Comparison of ENCODE assay signal across 19 cellular contexts in genomic region chr2:241639385-241639784, GRCh38. TPM values are rescaled to one million over a fixed set of nuclear protein-coding genes. Genes with fewer than 3 reads are reported as not detected.
A peak's percentile ranks its signal among the peaks of the same experiment; 100 is the strongest.
DNase-seq lines count a peak whose midpoint lies in the region; ATAC-seq and TF ChIP-seq lines count a peak whose summit lies in the region.
"Had no signal": no experiment of that assay in that cellular context is flagged by ENCODE, and none has a peak within 500 bp of the region (broad histone marks: within the 10 kb centered on the region; RNA-seq: fewer than 3 reads in every experiment).

No MANE protein-coding gene starts in this region.

- H3K27ac Mint-ChIP-seq in immature natural killer cell = peak overlapping the region in 2 of 6 donors; percentile 40 to 45

- H3K4me1 ChIP-seq in left ventricle myocardium inferior (peaks cover 72% of the 10 kb centered on the region), PC-9 (replicated peaks; ENCODE audit: insufficient read depth) (peaks cover 25% of the 10 kb centered on the region), gastrocnemius medialis (peaks cover 41 to 49% of the 10 kb centered on the region in 2 donors)
- H3K4me1 ChIP-seq: foreskin keratinocyte had no signal

- H3K36me3 ChIP-seq in left ventricle myocardium inferior = peaks cover 7% of the 10 kb centered on the region
- no peaks in the 10 kb centered on the region for H3K36me3 ChIP-seq in PC-9 (ENCODE audit: low read depth)
- H3K36me3 ChIP-seq in gastrocnemius medialis = peaks cover 0 to 9% of the 10 kb centered on the region in 2 donors

- H3K27ac ChIP-seq in left ventricle myocardium inferior (replicated peaks) (no peak overlapping the region), PC-9 (no peak overlapping the region), gastrocnemius medialis (no peak overlapping the region)
- H3K27ac ChIP-seq: dorsolateral prefrontal cortex, foreskin keratinocyte had no signal

- H3K36me3 Mint-ChIP-seq in immature natural killer cell = no peaks in the 10 kb centered on the region

- H3K4me3 ChIP-seq in left ventricle myocardium inferior (peak overlapping the region; percentile 88), PC-9 (0 out of 2 replicates have a peak overlapping the region, but pooled peaks have one; percentile 92), gastrocnemius medialis (peak overlapping the region in 1 of 4 donors; percentile 73)

- no peak for TF ChIP-seq CTCF in left ventricle myocardium inferior (IDR thresholded peaks at IDR 0.05; ENCODE audit: borderline replicate concordance)
- no peak for TF ChIP-seq CTCF in PC-9 (conservative IDR thresholded peaks at IDR 0.05)
- TF ChIP-seq CTCF in gastrocnemius medialis (IDR thresholded peaks at IDR 0.05 in 4 of 5, conservative IDR thresholded peaks at IDR 0.05 in 1 of 5) = no peak

- peaks cover 56% of the 10 kb centered on the region for H4K20me1 ChIP-seq in PC-9 (ENCODE audit: insufficient read depth)

- CTCF ChIA-PET in PC-9 (lab: Charles Lee) = no interaction called here

- H3K9me2 ChIP-seq in PC-9 (ENCODE audit: insufficient read depth) = no peaks in the 10 kb centered on the region

- peaks cover 2 to 6% (median 5%) of the 10 kb centered on the region in 3 donors for H3K27me3 Mint-ChIP-seq in immature natural killer cell (ENCODE audit: low read depth in 3 of 3)
- H3K27me3 Mint-ChIP-seq: stimulated activated naive B cell treated with anti-CD40 and anti-IgM and Interleukin-4, amounts not matched to agents 10 μg/mL and 1 μg/mL and 100 μg/mL, for 72 hours had no signal

- intact Hi-C loops in left ventricle myocardium inferior (cut with micrococcal nuclease) (no loop called here), cardiac septum (cut with DNase I) (loop anchor here (5.0 kb wide), 2 partner anchors 132 to 282 kb away; partner anchors contain the start of genes FARP2 and STK25), PC-9 (cut with micrococcal nuclease; ENCODE audit: unreplicated experiment) (loop anchor here (10.0 kb wide), 1 partner anchor 365 kb away; no protein-coding TSS in a partner anchor), gastrocnemius medialis (cut with DNase I; ENCODE audit: low total_unique reads) (loop anchor here (10.0 kb wide), 2 partner anchors 285 to 1055 kb away; partner anchors contain the start of genes CAPN10 and FARP2)

- H3K27me3 ChIP-seq in left ventricle myocardium inferior (ENCODE audit: low read depth) = no peaks in the 10 kb centered on the region
- H3K27me3 ChIP-seq in PC-9 (ENCODE audit: insufficient read depth, low read depth) = no peaks in the 10 kb centered on the region
- no peaks in the 10 kb centered on the region for H3K27me3 ChIP-seq in gastrocnemius medialis
- H3K27me3 ChIP-seq: dorsolateral prefrontal cortex, foreskin keratinocyte had no signal

- no peaks in the 10 kb centered on the region for H3F3A ChIP-seq in PC-9 (ENCODE audit: insufficient read depth, low read depth)

- DNase-seq in left ventricle myocardium inferior (no peak), cardiac septum (ENCODE audit: low spot score) (no peak), PC-9 (no peak), immature natural killer cell (no peak), MV-4-11 (lab: John Stamatoyannopoulos, UW) (no peak), cerebellar cortex (ENCODE audit: low spot score) (no peak), gastrocnemius medialis (no peak), occipital lobe (lab: John Stamatoyannopoulos, UW) (no peak)
- DNase-seq: activated CD4-positive, alpha-beta T cell treated with anti-CD3 and anti-CD28 coated beads, Interleukin-2, amount 50 U/mL, for 1 hour; amniotic stem cell; C1 segment of cervical spinal cord; dorsolateral prefrontal cortex; foreskin keratinocyte; GOT3; NCI-H446; stimulated activated CD4-positive, alpha-beta T cell treated with anti-CD3 and anti-CD28 coated beads, Interleukin-4, amount 100 ng/mL, for 24 hours; stimulated activated naive B cell treated with anti-CD40 and anti-IgM and Interleukin-4, amounts not matched to agents 10 μg/mL and 1 μg/mL and 100 μg/mL, for 72 hours had no signal

- in situ Hi-C loops in gastrocnemius medialis (cut with MboI; ENCODE audit: low sequenced_read_pairs in 4 of 4) = no loop called here

- peaks cover 49 to 56% of the 10 kb centered on the region in 2 donors for H3K4me1 Mint-ChIP-seq in immature natural killer cell

- TF ChIP-seq POLR2A in gastrocnemius medialis (IDR thresholded peaks at IDR 0.05) = no peak

- 0 out of 2 replicates have a peak overlapping the region, but pooled peaks have one; percentile 79 for H3K4me2 ChIP-seq in PC-9

- peaks cover 86% of the 10 kb centered on the region for H3K79me2 ChIP-seq in PC-9 (ENCODE audit: low read depth)

- BruUV-seq in PC-9 (replicated peaks; lab: Mats Ljungman, UMichigan) = no TSS peak

- H3K4me3 Mint-ChIP-seq in immature natural killer cell = peak overlapping the region in 4 of 5 donors; percentile 18 to 90 (median 42)

- no peaks in the 10 kb centered on the region for H3K9me3 Mint-ChIP-seq in immature natural killer cell
- H3K9me3 Mint-ChIP-seq: mesothelial cell of epicardium had no signal

- no peak for ATAC-seq in gastrocnemius medialis
- ATAC-seq: foreskin keratinocyte; Panc1; stimulated activated naive B cell treated with anti-CD40 and anti-IgM and Interleukin-4, amounts not matched to agents 10 μg/mL and 1 μg/mL and 100 μg/mL, for 72 hours had no signal

- no peak overlapping the region for H2AFZ ChIP-seq in PC-9

- H3K9me3 ChIP-seq in left ventricle myocardium inferior (replicated peaks) (peaks cover 5% of the 10 kb centered on the region), PC-9 (ENCODE audit: insufficient read depth, low read depth) (no peaks in the 10 kb centered on the region), gastrocnemius medialis (no peaks in the 10 kb centered on the region)

- POLR2A ChIA-PET in PC-9 (lab: Charles Lee; ENCODE audit: unreplicated experiment) = no interaction called here

RNA-seq across cellular contexts. Expression of gene ATG4B, which starts 1.9 kb away (rescaled TPM):
- total RNA-seq in left ventricle myocardium inferior (39.9 TPM), cardiac septum (46.4 TPM), PC-9 (2021) (162 and 177 TPM in 2 replicates), gastrocnemius medialis (10 to 100 TPM; 32.0 to 57.5 (median 49.8) TPM), occipital lobe (33.7 TPM)
- 10 to 100 TPM; 70.5 to 78.9 (median 77.2) TPM for polyA plus RNA-seq in immature natural killer cell

RNA-seq across cellular contexts. Expression of gene THAP4, which starts 2.4 kb away (rescaled TPM):
- total RNA-seq in left ventricle myocardium inferior = 68.8 TPM
- total RNA-seq in cardiac septum = 73.2 TPM
- total RNA-seq in PC-9 (2021) = 78.2 and 94.8 TPM in 2 replicates
- 10 to 100 TPM; 20.0 to 39.5 (median 29.4) TPM for polyA plus RNA-seq in immature natural killer cell
- 10 to 100 TPM; 71.3 to 83.3 (median 79.9) TPM for total RNA-seq in gastrocnemius medialis
- total RNA-seq in occipital lobe = 22.0 TPM

RNA-seq across cellular contexts. Expression of gene DTYMK, which starts 47.2 kb away (rescaled TPM):
- total RNA-seq in left ventricle myocardium inferior = 10.6 TPM
- 10.5 TPM for total RNA-seq in cardiac septum
- 183 and 191 TPM in 2 replicates for total RNA-seq in PC-9 (2021)
- polyA plus RNA-seq in immature natural killer cell = 10 to 100 TPM; 43.8 to 60.3 (median 51.0) TPM
- total RNA-seq in gastrocnemius medialis = 1 to 10 TPM; 3.9 to 8.2 (median 5.9) TPM
- 10.0 TPM for total RNA-seq in occipital lobe

Comparison
In these comparisons a context has a peak if more than half of its experiments do, and no peak if none do; other contexts are left out.
1. RNA of gene DTYMK, which starts 47.2 kb away (total RNA-seq): 183 to 191 TPM in PC-9; 10.6 TPM in left ventricle myocardium inferior (single experiment), 10.5 TPM in cardiac septum (single experiment), 10.0 TPM in occipital lobe (single experiment) and 3.9 to 8.2 TPM in gastrocnemius medialis; every median in the first group is over 10 times any median in the second.